25 cellular contexts compared by ENCODE assay signal in the genomic region with DNA sequence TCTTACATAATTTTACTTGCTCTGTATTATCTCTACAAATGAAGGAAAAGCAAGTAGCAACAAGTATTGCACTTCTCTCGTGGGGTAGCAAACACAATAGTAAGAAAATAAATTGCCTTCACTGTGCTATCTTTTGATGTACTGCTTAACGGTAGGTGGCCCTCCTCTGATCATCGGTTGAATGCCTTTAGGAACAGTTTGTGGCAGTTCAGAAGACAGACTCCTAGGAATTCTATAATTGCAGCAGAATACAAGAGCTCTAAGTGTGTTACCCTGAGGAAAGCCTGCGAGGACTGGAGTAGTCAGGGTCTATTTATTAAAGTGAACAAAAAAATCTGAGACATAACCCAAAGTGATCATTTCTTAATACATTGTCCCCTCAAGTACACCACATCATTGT.
"Had no signal": no experiment of that assay in that cellular context is flagged by ENCODE, and none has a peak within 500 bp of the region (broad histone marks: within the 10 kb centered on the region; RNA-seq: fewer than 3 reads in every experiment).

No MANE protein-coding gene starts in this region.

- H3K4me1 ChIP-seq: breast epithelium, gastrocnemius medialis, heart left ventricle, spleen, upper lobe of left lung had no signal

- H3K36me3 Mint-ChIP-seq: activated naive CD8-positive, alpha-beta T cell treated with anti-CD3 and anti-CD28 coated beads, Interleukin-2, amount 10 ng/mL, durations not matched to agents 7 days and 5 days had no signal

- H3K4me1 Mint-ChIP-seq: activated B cell treated with CpG ODN at 0.5 μM for 24 hours; activated CD4-positive, alpha-beta T cell treated with anti-CD3 and anti-CD28 coated beads for 36 hours; activated naive CD8-positive, alpha-beta T cell treated with anti-CD3 and anti-CD28 coated beads, Interleukin-2, amount 10 ng/mL, durations not matched to agents 7 days and 5 days; central memory CD8-positive, alpha-beta T cell had no signal

- H3K27me3 Mint-ChIP-seq: activated B cell treated with CpG ODN at 0.5 μM for 24 hours; activated CD4-positive, alpha-beta T cell treated with anti-CD3 and anti-CD28 coated beads for 36 hours; activated naive CD8-positive, alpha-beta T cell treated with anti-CD3 and anti-CD28 coated beads, Interleukin-2, amount 10 ng/mL, durations not matched to agents 7 days and 5 days; central memory CD8-positive, alpha-beta T cell had no signal

- H3K4me3 ChIP-seq: breast epithelium, gastrocnemius medialis, heart left ventricle, mucosa of descending colon, spleen, thoracic aorta, upper lobe of left lung had no signal

- FAIRE-seq: islet of Langerhans had no signal

- DNase-seq: activated B cell treated with CpG ODN at 0.5 μM for 24 hours; activated CD4-positive, alpha-beta T cell treated with anti-CD3 and anti-CD28 coated beads for 36 hours; activated CD4-positive, alpha-beta T cell treated with anti-CD3 and anti-CD28 coated beads, Interleukin-2, amount 50 U/mL, for 4 hours; activated effector memory CD4-positive, alpha-beta T cell treated with Interleukin-2 at 50 U/mL for 16 hours; activated naive CD4-positive, alpha-beta T cell treated with anti-CD3 and anti-CD28 coated beads for 36 hours; activated naive CD8-positive, alpha-beta T cell treated with anti-CD3 and anti-CD28 coated beads, Interleukin-2, amount 10 ng/mL, durations not matched to agents 7 days and 5 days; activated T-cell treated with anti-CD3 and anti-CD28 coated beads, Interleukin-2, amount 50 U/mL, for 72 hours; amniotic stem cell; effector memory CD4-positive, alpha-beta T cell; gastrocnemius medialis; heart left ventricle; left cardiac atrium; mesenchymal stem cell; mucosa of descending colon; spleen; stimulated activated CD4-positive, alpha-beta T cell treated with anti-CD3 and anti-CD28 coated beads, Interleukin-4, amount 100 ng/mL, for 1 hour; stimulated activated naive CD4-positive, alpha-beta T cell treated with Interleukin-2 at 50 U/mL for 16 hours; T-helper 9 cell; upper lobe of left lung had no signal

- H3K27me3 ChIP-seq: breast epithelium, gastrocnemius medialis, heart left ventricle, spleen, upper lobe of left lung had no signal

- H3K27ac ChIP-seq: breast epithelium, gastrocnemius medialis, heart left ventricle, spleen, thoracic aorta, upper lobe of left lung had no signal

- H3K9me3 ChIP-seq: breast epithelium, gastrocnemius medialis, mucosa of descending colon, thoracic aorta, upper lobe of left lung had no signal

- ATAC-seq: activated CD4-positive, alpha-beta T cell treated with anti-CD3 and anti-CD28 coated beads for 36 hours; activated T-cell treated with anti-CD3 and anti-CD28 coated beads, Interleukin-2, amount 50 U/mL, for 72 hours; esophagus mucosa; gastrocnemius medialis; heart left ventricle; left cardiac atrium; mucosa of descending colon had no signal

- H3K4me3 Mint-ChIP-seq: activated B cell treated with CpG ODN at 0.5 μM for 24 hours; activated CD4-positive, alpha-beta T cell treated with anti-CD3 and anti-CD28 coated beads for 36 hours; activated naive CD4-positive, alpha-beta T cell treated with anti-CD3 and anti-CD28 coated beads for 36 hours; activated naive CD8-positive, alpha-beta T cell treated with anti-CD3 and anti-CD28 coated beads, Interleukin-2, amount 10 ng/mL, durations not matched to agents 7 days and 5 days; activated T-cell treated with anti-CD3 and anti-CD28 coated beads, Interleukin-2, amount 50 U/mL, for 72 hours; central memory CD8-positive, alpha-beta T cell; neural crest cell had no signal

- H3K36me3 ChIP-seq: breast epithelium, gastrocnemius medialis, heart left ventricle, spleen, thoracic aorta, upper lobe of left lung had no signal

- H3K27ac Mint-ChIP-seq: activated B cell treated with CpG ODN at 0.5 μM for 24 hours; activated CD4-positive, alpha-beta T cell treated with anti-CD3 and anti-CD28 coated beads for 36 hours; activated naive CD4-positive, alpha-beta T cell treated with anti-CD3 and anti-CD28 coated beads for 36 hours; activated naive CD8-positive, alpha-beta T cell treated with anti-CD3 and anti-CD28 coated beads, Interleukin-2, amount 10 ng/mL, durations not matched to agents 7 days and 5 days; activated T-cell treated with anti-CD3 and anti-CD28 coated beads, Interleukin-2, amount 50 U/mL, for 72 hours had no signal
